8 cellular contexts compared by ENCODE assay signal in the genomic region with DNA sequence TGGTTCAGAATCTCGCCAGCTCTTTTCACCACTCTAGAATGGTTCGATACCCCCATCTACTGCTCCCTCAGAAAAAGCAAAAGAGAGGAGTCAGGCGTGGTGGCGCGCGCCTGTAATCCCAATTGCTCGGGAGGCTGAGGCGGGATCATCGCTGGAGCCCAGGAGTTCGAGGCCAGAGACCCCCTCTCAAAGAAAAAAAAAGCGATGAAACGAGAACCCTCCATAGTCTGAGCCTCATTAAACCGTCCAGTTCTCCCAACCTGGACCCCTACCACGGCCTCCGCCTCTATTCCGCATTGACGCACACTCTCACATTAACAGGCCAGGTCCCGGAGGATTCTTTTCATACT. TPM values are rescaled to one million over a fixed set of nuclear protein-coding genes. Genes with fewer than 3 reads are reported as not detected.
A peak's percentile ranks its signal among the peaks of the same experiment; 100 is the strongest.
DNase-seq lines count a peak whose midpoint lies in the region; ATAC-seq and TF ChIP-seq lines count a peak whose summit lies in the region.

No MANE protein-coding gene starts in this region.

- no peaks in the 10 kb centered on the region; the same call in 1 of the 2 replicates for H3K36me3 ChIP-seq in ACC112 (ENCODE audit: insufficient read depth, low read length)
- H3K36me3 ChIP-seq in mucosa of stomach (ENCODE audit: control insufficient read depth, insufficient read depth, low read length), result no peaks in the 10 kb centered on the region

- peak overlapping the region; percentile 87 for H3K27ac ChIP-seq in ACC112 (ENCODE audit: low read depth, low read length)

- H3K27me3 Mint-ChIP-seq in chondrocyte (ENCODE audit: low read depth), result no peaks in the 10 kb centered on the region

- H3K4me1 ChIP-seq in ACC112 (ENCODE audit: control insufficient read depth, insufficient read depth, low read length, unreplicated experiment), result peaks cover 30% of the 10 kb centered on the region
- H3K4me1 ChIP-seq in mucosa of stomach (ENCODE audit: control insufficient read depth, insufficient read depth, low read length), result peaks cover 20% of the 10 kb centered on the region

- intact Hi-C loops in sciatic nerve (cut with DNase I), result loop anchor here (10.0 kb wide), 2 partner anchors 71 to 191 kb away; a partner anchor contains a TSS

- H3K4me3 ChIP-seq in ACC112 (ENCODE audit: low read depth, low read length) (peak overlapping the region; percentile 95), mucosa of stomach (ENCODE audit: low read length) (peak overlapping the region; percentile 51)
- H3K4me3 ChIP-seq in Jurkat, Clone E6-1 (ENCODE audit: low read length), result peak overlapping the region; percentile 65

- TF ChIP-seq CTCF in chondrocyte (IDR thresholded peaks at IDR 0.05), result no peak

- peak overlapping the region; percentile 98 for H3K27ac Mint-ChIP-seq in chondrocyte (ENCODE audit: unreplicated experiment)

- no peaks in the 10 kb centered on the region for H3K36me3 Mint-ChIP-seq in chondrocyte (ENCODE audit: low read depth)

- peaks cover 21% of the 10 kb centered on the region for H3K4me1 Mint-ChIP-seq in chondrocyte (ENCODE audit: low read depth)

- DNase-seq in Jurkat, Clone E6-1 (ENCODE audit: low read depth, low spot score), result no peak
- no peak for DNase-seq in chondrocyte (ENCODE audit: low spot score)
- DNase-seq in sciatic nerve (ENCODE audit: low spot score), result no peak
- DNase-seq in NCI-H446 (lab: John Stamatoyannopoulos, UW), result no peak
- no peak for DNase-seq in NCI-H82 (lab: John Stamatoyannopoulos, UW)
- DNase-seq in effector CD4-positive, alpha-beta T cell, result no peak

- ATAC-seq in sciatic nerve, result no peak

- H3K27me3 ChIP-seq in ACC112 (ENCODE audit: insufficient read depth, low read length) (no peaks in the 10 kb centered on the region), mucosa of stomach (ENCODE audit: control insufficient read depth, insufficient read depth, low read length) (no peaks in the 10 kb centered on the region)

- H3K4me3 Mint-ChIP-seq in chondrocyte (ENCODE audit: unreplicated experiment), result peak overlapping the region; percentile 92

- H3K9ac ChIP-seq in mucosa of stomach (ENCODE audit: low read length), result peak overlapping the region; percentile 46

- H2AFZ ChIP-seq in ACC112 (ENCODE audit: low read length, unreplicated experiment), result peak overlapping the region; percentile 92

- H3K9me3 Mint-ChIP-seq in chondrocyte (ENCODE audit: low read depth), result no peaks in the 10 kb centered on the region

- H3K79me2 ChIP-seq in ACC112 (ENCODE audit: control insufficient read depth, insufficient read depth, low read length, unreplicated experiment), result peaks cover 3% of the 10 kb centered on the region

- H3K9me3 ChIP-seq in mucosa of stomach (ENCODE audit: control insufficient read depth, low read length), result no peaks in the 10 kb centered on the region

RNA-seq across cellular contexts. Expression of a gene that starts 0.4 kb away (rescaled TPM):
- polyA plus RNA-seq in Jurkat, Clone E6-1 (2012; ENCODE audit: insufficient read depth, insufficient read length), result 11.6 TPM
- 1.7 to 3.6 TPM (median 3.2 TPM) in 3 replicates for total RNA-seq in chondrocyte
- 2.5 TPM for total RNA-seq in sciatic nerve

RNA-seq across cellular contexts. Expression of a gene that starts 0.6 kb away (rescaled TPM):
- polyA plus RNA-seq in Jurkat, Clone E6-1 (2012; ENCODE audit: insufficient read depth, insufficient read length), result 1.8 TPM
- total RNA-seq in chondrocyte (8.3 to 15.2 TPM (median 9.6 TPM) in 3 replicates), sciatic nerve (12.3 TPM)

RNA-seq across cellular contexts. Expression of a gene that starts 51.5 kb away (rescaled TPM):
- 46.9 TPM for polyA plus RNA-seq in Jurkat, Clone E6-1 (2012; ENCODE audit: insufficient read depth, insufficient read length)
- total RNA-seq in chondrocyte (22.4 to 30.9 TPM (median 30.0 TPM) in 3 replicates), sciatic nerve (38.8 TPM)
